In the genomic region with DNA sequence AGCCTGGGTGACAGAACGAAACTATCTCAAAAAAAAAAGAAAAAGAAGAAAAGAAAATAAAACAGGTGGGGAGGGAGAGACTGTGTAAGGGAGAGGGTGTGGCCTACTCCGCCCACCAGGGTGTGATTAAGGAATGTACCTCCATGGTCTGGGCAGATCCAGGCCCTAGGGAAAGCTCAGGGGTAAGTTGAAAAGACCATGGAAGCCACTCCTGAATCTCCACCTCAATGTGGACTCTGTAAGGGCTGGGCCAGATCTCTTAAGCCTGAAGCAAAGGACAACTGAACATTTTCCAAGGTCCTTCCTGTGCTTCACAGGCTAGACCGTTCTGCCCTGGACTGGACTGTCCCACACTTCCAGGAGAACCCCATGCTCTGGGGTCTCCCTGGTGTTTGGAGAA, we compare ENCODE assay signal across 17 cellular contexts. TPM values are rescaled to one million over a fixed set of nuclear protein-coding genes. Genes with fewer than 3 reads are reported as not detected.
A peak's percentile ranks its signal among the peaks of the same experiment; 100 is the strongest.
DNase-seq lines count a peak whose midpoint lies in the region; ATAC-seq and TF ChIP-seq lines count a peak whose summit lies in the region.
"Had no signal": no experiment of that assay in that cellular context is flagged by ENCODE, and none has a peak within 500 bp of the region (broad histone marks: within the 10 kb centered on the region; RNA-seq: fewer than 3 reads in every experiment).

No MANE protein-coding gene starts in this region.

- ATAC-seq in RWPE2 (ENCODE audit: low read depth) (peak; percentile 71), HG02884 (IDR thresholded peaks at IDR 0.05; ENCODE audit: unreplicated experiment) (no peak)
- no peak for ATAC-seq in effector memory CD8-positive, alpha-beta T cell (replicated peaks)

- TF ChIP-seq CTCF in left ventricle myocardium inferior (IDR thresholded peaks at IDR 0.05; ENCODE audit: borderline replicate concordance): no peak
- TF ChIP-seq CTCF in RWPE2 (IDR thresholded peaks at IDR 0.05; ENCODE audit: poor library complexity, severe bottlenecking): no peak
- TF ChIP-seq CTCF in transverse colon (IDR thresholded peaks at IDR 0.05): no peak

- peaks cover 4% of the 10 kb centered on the region for H3K4me1 ChIP-seq in left ventricle myocardium inferior
- peaks cover 27% of the 10 kb centered on the region for H3K4me1 ChIP-seq in RWPE2 (ENCODE audit: insufficient read depth, poor library complexity, severe bottlenecking)
- H3K4me1 ChIP-seq in transverse colon: peaks cover 0 to 20% (median 6%) of the 10 kb centered on the region in 4 donors

- DNase-seq in left ventricle myocardium inferior (no peak), cardiac septum (ENCODE audit: low spot score) (no peak), RWPE2 (ENCODE audit: low spot score) (no peak), transverse colon (peak; percentile 46), DMS 273 (lab: John Stamatoyannopoulos, UW; ENCODE audit: unreplicated experiment) (no peak), AG20443 (ENCODE audit: low spot score) (no peak)
- no peak for DNase-seq in effector memory CD8-positive, alpha-beta T cell
- DNase-seq: activated gamma-delta T cell treated with Interleukin-2 at 50 U/mL for 16 hours; central memory CD4-positive, alpha-beta T cell; glutamatergic neuron; GOT3; NCI-H187; NCI-H774; stimulated activated CD4-positive, alpha-beta T cell treated with anti-CD3 and anti-CD28 coated beads, Interleukin-1b, Interleukin-23, amount 100 ng/mL, for 48 hours had no signal

- peaks cover 9% of the 10 kb centered on the region for H3K36me3 Mint-ChIP-seq in effector memory CD8-positive, alpha-beta T cell (ENCODE audit: insufficient read depth)

- intact Hi-C loops in left ventricle myocardium inferior (cut with micrococcal nuclease): no loop called here
- intact Hi-C loops in cardiac septum (cut with DNase I): no loop called here
- intact Hi-C loops in transverse colon (cut with DNase I; ENCODE audit: low total_unique reads): loop anchor here (10.0 kb wide), 1 partner anchor 627 kb away; no protein-coding TSS in a partner anchor

- H3K4me1 Mint-ChIP-seq in effector memory CD8-positive, alpha-beta T cell (ENCODE audit: low read depth in 2 of 2): peaks cover 45 to 51% of the 10 kb centered on the region in 2 donors

- no peak for TF ChIP-seq POLR2A in transverse colon (IDR thresholded peaks at IDR 0.05)

- TF ChIP-seq EP300 in transverse colon (IDR thresholded peaks at IDR 0.05; ENCODE audit: low read depth): no peak

- H3K9me3 ChIP-seq in left ventricle myocardium inferior (replicated peaks): peaks cover 8% of the 10 kb centered on the region
- H3K9me3 ChIP-seq in RWPE2 (ENCODE audit: severe bottlenecking): no peaks in the 10 kb centered on the region
- H3K9me3 ChIP-seq in transverse colon: no peaks in the 10 kb centered on the region
- H3K9me3 ChIP-seq: BLaER1 had no signal

- H3K36me3 ChIP-seq in left ventricle myocardium inferior (no peaks in the 10 kb centered on the region), RWPE2 (ENCODE audit: low read depth) (no peaks in the 10 kb centered on the region), transverse colon (no peaks in the 10 kb centered on the region)
- H3K36me3 ChIP-seq: BLaER1 had no signal

- in situ Hi-C loops in transverse colon (cut with MboI; ENCODE audit: low pct_ligation_motif_present in 1 of 4, low pct_unique_long_range_greater_than_20kb in 1 of 4, low sequenced_read_pairs in 3 of 4): loop anchor here in 2 of 4 donors (25.0 kb wide), 1 partner anchor 630 kb away; no protein-coding TSS in a partner anchor

- H3K9me3 Mint-ChIP-seq in effector memory CD8-positive, alpha-beta T cell: peaks cover 2 to 8% of the 10 kb centered on the region in 2 donors

- H3K27ac ChIP-seq in left ventricle myocardium inferior (replicated peaks) (peak overlapping the region; percentile 52), RWPE2 (ENCODE audit: poor library complexity, severe bottlenecking) (peak overlapping the region; percentile 47), transverse colon (peak overlapping the region; percentile 8 to 57 (median 18))
- H3K27ac ChIP-seq: BLaER1, KMS-11 had no signal

- H3K4me3 ChIP-seq in left ventricle myocardium inferior (no peak overlapping the region), RWPE2 (ENCODE audit: severe bottlenecking) (no peak overlapping the region), transverse colon (no peak overlapping the region)
- H3K4me3 ChIP-seq: BLaER1 had no signal

- 56 to 74% methylated on average over 2 to 3 of the region's 3 CpGs for WGBS in transverse colon (ENCODE audit: low coverage in 1 of 2), 2 donors

- peak overlapping the region in 1 of 2 donors; percentile 75 for H3K4me3 Mint-ChIP-seq in effector memory CD8-positive, alpha-beta T cell

- H3K27me3 Mint-ChIP-seq in effector memory CD8-positive, alpha-beta T cell: no peaks in the 10 kb centered on the region

- H3K27ac Mint-ChIP-seq in effector memory CD8-positive, alpha-beta T cell: peak overlapping the region; percentile 82 to 88

- no peaks in the 10 kb centered on the region for H3K27me3 ChIP-seq in left ventricle myocardium inferior (ENCODE audit: low read depth)
- H3K27me3 ChIP-seq in RWPE2 (ENCODE audit: insufficient read depth, poor library complexity, severe bottlenecking): no peaks in the 10 kb centered on the region
- no peaks in the 10 kb centered on the region for H3K27me3 ChIP-seq in transverse colon
- H3K27me3 ChIP-seq: BLaER1 had no signal

RNA-seq across cellular contexts. Expression of a gene that starts 9.7 kb away (rescaled TPM):
- total RNA-seq in left ventricle myocardium inferior (18.6 TPM), cardiac septum (17.5 TPM), transverse colon (100 to 1,000 TPM in 1 of 4 donors, 10 to 100 TPM in 3; 10.1 to 101 (median 50.3) TPM)
